9 cellular contexts compared by ENCODE assay signal in genomic region chr4:38306482-38307071, GRCh38.
DNase-seq lines count a peak whose midpoint lies in the region; ATAC-seq, FAIRE-seq and TF ChIP-seq lines count a peak whose summit lies in the region.
"Had no signal": no experiment of that assay in that cellular context is flagged by ENCODE, and none has a peak within 500 bp of the region (broad histone marks: within the 10 kb centered on the region; RNA-seq: fewer than 3 reads in every experiment).

No MANE protein-coding gene starts in this region.

- peak overlapping the region; percentile 55 for H2AFZ ChIP-seq in GM12878 (ENCODE audit: control insufficient read depth, low read depth, low read length)
- no peak overlapping the region for H2AFZ ChIP-seq in HepG2 (ENCODE audit: low read length)

- RAD21 ChIA-PET in GM12878 (lab: Charles Lee; ENCODE audit: unreplicated experiment): interaction anchor here (0.8 to 1.7 kb wide), 9 partner anchors 13 to 424 kb away, joined by 3 to 24 read pairs (median 3); no protein-coding TSS in a partner anchor

- CTCF ChIA-PET in GM12878 (lab: Yijun Ruan, JAX): interaction anchor here (0.8 to 5.5 kb wide), 7 partner anchors 13 to 499 kb away, joined by 3 to 29 read pairs (median 4); no protein-coding TSS in a partner anchor
- CTCF ChIA-PET in HepG2 (lab: Yijun Ruan, JAX; ENCODE audit: low intra/inter-chr PET ratio, low total read pairs): no interaction called here

- TF ChIP-seq POLR2A in GM12878 (IDR thresholded peaks at IDR 0.05; ENCODE audit: low read depth, low read length) (no peak), HepG2 (IDR thresholded peaks at IDR 0.05; ENCODE audit: insufficient read depth in 1 of 2, low read depth in 2 of 2, low read length in 2 of 2) (no peak)

- in situ Hi-C loops in GM13977 (cut with MboI; ENCODE audit: low pct_unique_long_range_greater_than_20kb, low sequenced_read_pairs, unreplicated experiment): loop anchor here (25.0 kb wide), 1 partner anchor 244 kb away; no protein-coding TSS in a partner anchor
- in situ Hi-C loops in GM12878 (cut with MboI): loop anchor here (25.0 kb wide), 1 partner anchor 556 kb away; the partner anchor contains the start of genes FAM114A1 and TLR6
- in situ Hi-C loops in HepG2 (cut with HindIII; ENCODE audit: extremely low pct_ligation_motif_present, low pct_unique_long_range_greater_than_20kb): loop anchor here (25.0 kb wide), 1 partner anchor 244 kb away; no protein-coding TSS in a partner anchor

- H3K4me1 ChIP-seq in GM12878 (ENCODE audit: control insufficient read depth, insufficient read depth, low read length) (peaks cover 49% of the 10 kb centered on the region), HepG2 (ENCODE audit: insufficient read depth, low read length) (peaks cover 12% of the 10 kb centered on the region)
- H3K4me1 ChIP-seq: ascending aorta had no signal

- no peaks in the 10 kb centered on the region for H3K79me2 ChIP-seq in GM12878 (ENCODE audit: control insufficient read depth, insufficient read depth, low read length)
- H3K79me2 ChIP-seq in HepG2 (ENCODE audit: insufficient read depth, low read length): no peaks in the 10 kb centered on the region

- peak; percentile 55 for ATAC-seq in GM19467 (IDR thresholded peaks at IDR 0.05; ENCODE audit: unreplicated experiment)
- peak; percentile 70 for ATAC-seq in HG03196 (IDR thresholded peaks at IDR 0.05; ENCODE audit: unreplicated experiment)
- ATAC-seq in GM12878: peak; percentile 74
- no peak for ATAC-seq in HepG2

- TF ChIP-seq RAD21 in GM12878 (IDR thresholded peaks at IDR 0.05; ENCODE audit: insufficient read depth, low read depth, low read length) (no peak), HepG2 (CRISPR knock-in tag; IDR thresholded peaks at IDR 0.05) (no peak)

- DNase-seq in GM13977 (ENCODE audit: low spot score): peak; percentile 54
- peak; percentile 95 for DNase-seq in GM12878 (ENCODE audit: low read depth, low spot score)
- no peak for DNase-seq in GM03348 (ENCODE audit: low spot score)
- DNase-seq in HT-29 (ENCODE audit: low spot score): no peak
- no peak for DNase-seq in HepG2 (ENCODE audit: low spot score)
- DNase-seq in ureter (ENCODE audit: low spot score): no peak

- POLR2A ChIA-PET in GM12878 (lab: Charles Lee): interaction anchor here (0.7 to 1.1 kb wide), 3 partner anchors 13 to 178 kb away, joined by 3 to 4 read pairs (median 3); no protein-coding TSS in a partner anchor
- POLR2A ChIA-PET in HepG2 (lab: Yijun Ruan, JAX): no interaction called here

- 2% methylated on average over 3 of the region's 3 CpGs for WGBS in GM12878 (ENCODE audit: insufficient coverage, insufficient replicate concordance, low lambda C conversion rate, missing lambda C conversion rate)
- 15% methylated on average over 3 of the region's 3 CpGs for WGBS in HepG2 (ENCODE audit: low lambda C conversion rate)

- TF ChIP-seq CTCF in GM13977 (IDR thresholded peaks at IDR 0.05; ENCODE audit: extremely low read depth, insufficient read depth, missing control alignments) (no peak), GM12878 (IDR thresholded peaks at IDR 0.05 in 2 of 3, conservative IDR thresholded peaks at IDR 0.05 in 1 of 3; ENCODE audit: control insufficient read depth in 2 of 3, extremely low read depth in 1 of 3, insufficient read depth in 1 of 3, low read depth in 3 of 3, low read length in 3 of 3) (no peak), HepG2 (CRISPR knock-in tag; IDR thresholded peaks at IDR 0.05) (no peak)

- H4K20me1 ChIP-seq in GM12878 (ENCODE audit: control insufficient read depth, insufficient read depth) (no peaks in the 10 kb centered on the region), HepG2 (ENCODE audit: insufficient read depth, low read length) (no peaks in the 10 kb centered on the region)

- H3K27me3 ChIP-seq in GM12878 (replicated peaks in 1 of 2; ENCODE audit: control insufficient read depth in 2 of 2, insufficient read depth in 2 of 2, low read length in 1 of 2) (no peaks in the 10 kb centered on the region), HepG2 (ENCODE audit: control insufficient read depth in 1 of 2, insufficient read depth in 2 of 2, low read length in 2 of 2) (no peaks in the 10 kb centered on the region; a peak in 1 of 5 replicates)
- H3K27me3 ChIP-seq: ascending aorta had no signal

- H3K4me3 ChIP-seq in GM12878 (peak overlapping the region; percentile 24; the same call in 1 of the 2 replicates), HepG2 (replicated peaks in 1 of 3; ENCODE audit: insufficient read depth in 1 of 3, low read depth in 2 of 3, low read length in 3 of 3) (no peak overlapping the region)
- H3K4me3 ChIP-seq: ascending aorta had no signal

- H3K36me3 ChIP-seq in GM12878 (ENCODE audit: control insufficient read depth in 2 of 2, insufficient read depth in 2 of 2, low read length in 1 of 2) (no peaks in the 10 kb centered on the region), HepG2 (replicated peaks in 1 of 2; ENCODE audit: control insufficient read depth in 1 of 2, insufficient read depth in 2 of 2, low read length in 2 of 2) (no peaks in the 10 kb centered on the region)
- H3K36me3 ChIP-seq: ascending aorta had no signal

- BruUV-seq in GM12878 (replicated peaks; lab: Mats Ljungman, UMichigan) (no TSS peak), HepG2 (replicated peaks; lab: Mats Ljungman, UMichigan) (no TSS peak)

- SMC1A ChIA-PET in GM12878 (lab: Charles Lee; ENCODE audit: uncharacterized antibody, unreplicated experiment): interaction anchor here (0.7 to 2.5 kb wide), 8 partner anchors 8 to 369 kb away, joined by 3 to 19 read pairs (median 6); no protein-coding TSS in a partner anchor

- H3K27ac ChIP-seq in GM12878 (ENCODE audit: control insufficient read depth, insufficient read depth): peak overlapping the region; percentile 71
- no peak overlapping the region for H3K27ac ChIP-seq in HepG2 (ENCODE audit: extremely low read length, insufficient read depth, low read length)
- H3K27ac ChIP-seq: ascending aorta had no signal

- TF ChIP-seq EP300 in GM12878 (IDR thresholded peaks at IDR 0.05; ENCODE audit: borderline replicate concordance in 1 of 2, control insufficient read depth in 1 of 2, low read depth in 2 of 2, low read length in 2 of 2): peak; percentile 75 to 81; a peak in 3 of 4 replicates
- TF ChIP-seq EP300 in HepG2 (IDR thresholded peaks at IDR 0.05; ENCODE audit: low read depth in 2 of 2, low read length in 2 of 2): no peak
- TF ChIP-seq EP300 in HepG2 (CRISPR knock-in tag; IDR thresholded peaks at IDR 0.05; ENCODE audit: borderline replicate concordance): no peak

- H3K4me2 ChIP-seq in GM12878 (ENCODE audit: control insufficient read depth, insufficient read depth) (peak overlapping the region; percentile 66), HepG2 (ENCODE audit: low read depth, low read length) (no peak overlapping the region)

- FAIRE-seq in GM12878 (lab: Jason Lieb, UNC) (peak; percentile 95), HepG2 (lab: Jason Lieb, UNC) (no peak)

- H3K9ac ChIP-seq in GM12878 (ENCODE audit: control insufficient read depth, insufficient read depth, low read length) (peak overlapping the region; percentile 55; the same call in 1 of the 2 replicates), HepG2 (ENCODE audit: insufficient read depth, low read depth, low read length) (no peak overlapping the region)

- H3K9me3 ChIP-seq in GM12878 (replicated peaks; ENCODE audit: control insufficient read depth, insufficient read depth, low read length): peaks cover 9% of the 10 kb centered on the region; the same call in 2 of the 3 replicates
- no peaks in the 10 kb centered on the region for H3K9me3 ChIP-seq in HepG2 (ENCODE audit: low read length)
- H3K9me3 ChIP-seq: ascending aorta had no signal

- intact Hi-C loops in GM12878 (cut with micrococcal nuclease; ENCODE audit: unreplicated experiment): no loop called here
- intact Hi-C loops in HepG2 (cut with micrococcal nuclease; ENCODE audit: unreplicated experiment): no loop called here

TF ChIP-seq in GM12878, 131 proteins besides CTCF, POLR2A, EP300 and RAD21 (continues in another document):
- TF ChIP-seq NFXL1 (IDR thresholded peaks at IDR 0.05; ENCODE audit: borderline replicate concordance) (no peak), JUND (IDR thresholded peaks at IDR 0.05; ENCODE audit: low read depth, low read length) (peak; percentile 66; the same call in 1 of the 2 replicates), SIN3A (IDR thresholded peaks at IDR 0.05; ENCODE audit: low read depth, low read length) (no peak), MTA2 (IDR thresholded peaks at IDR 0.05; ENCODE audit: low read depth) (peak; percentile 80), IRF4 (IDR thresholded peaks at IDR 0.05; ENCODE audit: low read depth, low read length) (peak; percentile 86), NR2C1 (IDR thresholded peaks at IDR 0.05) (no peak), KAT2A (conservative IDR thresholded peaks at IDR 0.05; ENCODE audit: control insufficient read depth, low read depth, low read length) (no peak)

TF ChIP-seq in HepG2, 621 proteins besides CTCF, POLR2A, EP300 and RAD21:
- no peak for TF ChIP-seq PHF8 (CRISPR knock-in tag; IDR thresholded peaks at IDR 0.05)
- TF ChIP-seq GLI4 (CRISPR knock-in tag; IDR thresholded peaks at IDR 0.05; ENCODE audit: borderline replicate concordance): no peak
- no peak for TF ChIP-seq MED1 (CRISPR knock-in tag; IDR thresholded peaks at IDR 0.05)
- TF ChIP-seq ADNP (CRISPR knock-in tag; IDR thresholded peaks at IDR 0.05): no peak
- TF ChIP-seq ZNF350 (CRISPR knock-in tag; IDR thresholded peaks at IDR 0.05; ENCODE audit: borderline replicate concordance, low read depth): no peak
- TF ChIP-seq, protein P1, sequence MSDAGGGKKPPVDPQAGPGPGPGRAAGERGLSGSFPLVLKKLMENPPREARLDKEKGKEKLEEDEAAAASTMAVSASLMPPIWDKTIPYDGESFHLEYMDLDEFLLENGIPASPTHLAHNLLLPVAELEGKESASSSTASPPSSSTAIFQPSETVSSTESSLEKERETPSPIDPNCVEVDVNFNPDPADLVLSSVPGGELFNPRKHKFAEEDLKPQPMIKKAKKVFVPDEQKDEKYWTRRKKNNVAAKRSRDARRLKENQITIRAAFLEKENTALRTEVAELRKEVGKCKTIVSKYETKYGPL (CRISPR knock-in tag; IDR thresholded peaks at IDR 0.05): no peak
- no peak for TF ChIP-seq EED (CRISPR knock-in tag; IDR thresholded peaks at IDR 0.05)
- TF ChIP-seq PAWR (CRISPR knock-in tag; IDR thresholded peaks at IDR 0.05; ENCODE audit: borderline replicate concordance): no peak
- no peak for TF ChIP-seq SMAD9 (CRISPR knock-in tag; IDR thresholded peaks at IDR 0.05)
- no peak for TF ChIP-seq BCL6 (CRISPR knock-in tag; IDR thresholded peaks at IDR 0.05)
- TF ChIP-seq SUZ12 (IDR thresholded peaks at IDR 0.05; ENCODE audit: low read depth, low read length): no peak
- TF ChIP-seq ZSCAN12 (CRISPR knock-in tag; IDR thresholded peaks at IDR 0.05): no peak
- no peak for TF ChIP-seq ZNF614 (CRISPR knock-in tag; IDR thresholded peaks at IDR 0.05; ENCODE audit: borderline replicate concordance)
- TF ChIP-seq U2AF2 (IDR thresholded peaks at IDR 0.05; ENCODE audit: low read depth, low read length): no peak
- no peak for TF ChIP-seq ATF1 (CRISPR knock-in tag; IDR thresholded peaks at IDR 0.05)
TF ChIP-seq in HepG2: peak in this region for 0.

Comparison
In these comparisons a context has a peak if more than half of its experiments do, and no peak if none do; other contexts are left out.
1. DNase-seq: peak in GM13977 (single experiment) and GM12878 (single experiment); none in GM03348 (single experiment), HT-29 (single experiment), HepG2 (single experiment) and ureter (single experiment).